ENCODE assay signal across 22 cellular contexts in genomic region chr4:18109677-18110076, GRCh38.
"Had no signal": no experiment of that assay in that cellular context is flagged by ENCODE, and none has a peak within 500 bp of the region (broad histone marks: within the 10 kb centered on the region; RNA-seq: fewer than 3 reads in every experiment).

No MANE protein-coding gene starts in this region.

- H3K4me3 ChIP-seq: SJSA1 had no signal

- DNase-seq: KBM-7; NCI-H1092; NCI-H1105 treated with DMSO at 0.1 percent for 48 hours; NCI-H1436; NCI-H187; NCI-H2029; NCI-H2081 treated with DMSO at 0.1 percent for 48 hours; NCI-H2171; NCI-H226; NCI-H446; NCI-H510A; NCI-H524 treated with DMSO at 0.1 percent for 48 hours; NCI-H69; NCI-H774; NK-92 treated with Interleukin-12 subunit alpha and Interleukin-12 subunit beta, amount 100 ng/mL, for 24 hours; PC-3; SIG-M5; SK-N-SH; SW 1271 had no signal

- H3K4me1 ChIP-seq: SJSA1 had no signal

- H3K9me3 ChIP-seq: SJSA1, SK-N-SH had no signal

- ATAC-seq: Panc1, PC-3 had no signal

- H3K27ac ChIP-seq: RWPE1, SJSA1 had no signal

- H3K9ac ChIP-seq: SK-N-SH had no signal

- H3K36me3 ChIP-seq: SJSA1 had no signal

- H3K27me3 ChIP-seq: SJSA1 had no signal

- H3K4me2 ChIP-seq: SK-N-SH had no signal
